Comparison of ENCODE assay signal across 1 cellular context in genomic region chr16:4341250-4341649, GRCh38.
A peak's percentile ranks its signal among the peaks of the same experiment; 100 is the strongest.
TF ChIP-seq lines count a peak whose summit lies in the region.

No MANE protein-coding gene starts in this region.

TF ChIP-seq in HepG2, 621 proteins besides CTCF, POLR2A, EP300 and RAD21:
- no peak for TF ChIP-seq GPN1 (CRISPR knock-in tag; IDR thresholded peaks at IDR 0.05; ENCODE audit: borderline replicate concordance)
- TF ChIP-seq ZNF770 (CRISPR knock-in tag; IDR thresholded peaks at IDR 0.05), result 0 out of 2 replicates have a peak, but pooled peaks have one; percentile 16
- TF ChIP-seq ZZZ3 (CRISPR knock-in tag; IDR thresholded peaks at IDR 0.05; ENCODE audit: borderline replicate concordance), result no peak
- no peak for TF ChIP-seq KDM3A (CRISPR knock-in tag; IDR thresholded peaks at IDR 0.05; ENCODE audit: low read depth)
- TF ChIP-seq SRSF4 (IDR thresholded peaks at IDR 0.05; ENCODE audit: low read depth, low read length, poor library complexity, severe bottlenecking), result no peak
- no peak for TF ChIP-seq ZNF468 (CRISPR knock-in tag; IDR thresholded peaks at IDR 0.05)
- no peak for TF ChIP-seq ZMYM4 (CRISPR knock-in tag; IDR thresholded peaks at IDR 0.05)
- TF ChIP-seq HIVEP1 (CRISPR knock-in tag; IDR thresholded peaks at IDR 0.05), result no peak
- no peak for TF ChIP-seq ZNF646 (CRISPR knock-in tag; IDR thresholded peaks at IDR 0.05)
- TF ChIP-seq CREBL2 (CRISPR knock-in tag; IDR thresholded peaks at IDR 0.05; ENCODE audit: borderline replicate concordance), result no peak
- no peak for TF ChIP-seq RFXANK (CRISPR knock-in tag; IDR thresholded peaks at IDR 0.05)
- peak; percentile 18 for TF ChIP-seq AGO2 (optimal IDR thresholded peaks at IDR 0.05; ENCODE audit: low read depth, low read length)
- TF ChIP-seq CCAR2 (optimal IDR thresholded peaks at IDR 0.05; ENCODE audit: low read depth, low read length), result no peak
TF ChIP-seq in HepG2: peak in this region for 2.
